ENCODE assay signal across 14 cellular contexts in the genomic region with DNA sequence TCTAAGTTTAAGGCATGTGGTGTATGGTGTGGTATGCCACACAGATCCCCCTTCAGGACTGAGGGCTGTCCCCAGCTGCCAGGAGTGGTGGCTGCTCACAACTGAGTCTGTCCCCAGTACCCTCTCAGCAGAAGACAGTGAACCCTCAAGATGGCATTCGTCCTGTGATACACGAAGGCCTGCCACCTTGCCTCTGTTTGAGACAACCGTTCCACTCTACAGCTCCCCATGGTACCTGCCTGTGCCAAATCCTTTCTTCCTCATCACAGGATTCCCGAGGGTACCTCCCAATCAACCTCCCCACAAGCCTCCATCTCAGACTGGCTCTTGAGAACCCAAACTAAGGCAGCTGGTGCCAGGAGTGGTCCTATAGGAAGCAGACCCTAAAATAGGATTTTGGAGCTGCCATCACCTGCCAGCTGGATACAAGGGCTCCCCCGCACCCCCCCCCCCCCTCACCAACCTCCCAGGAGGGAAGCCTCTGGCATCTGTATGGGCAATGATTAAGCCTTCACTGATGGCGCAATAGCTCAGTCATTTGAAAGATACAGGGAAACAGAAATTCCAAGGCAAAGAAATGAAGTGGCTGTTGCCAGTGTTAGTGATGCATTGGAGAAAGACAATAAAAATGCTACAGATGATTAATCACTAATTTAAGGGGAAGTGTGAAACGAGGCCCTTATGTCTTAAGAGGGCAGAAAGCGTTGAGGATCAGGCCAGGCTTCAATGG.
DNase-seq lines count a peak whose midpoint lies in the region; ATAC-seq lines count a peak whose summit lies in the region.
"Had no signal": no experiment of that assay in that cellular context is flagged by ENCODE, and none has a peak within 500 bp of the region (broad histone marks: within the 10 kb centered on the region; RNA-seq: fewer than 3 reads in every experiment).

No MANE protein-coding gene starts in this region.

- in situ Hi-C loops in GM23248 (cut with MboI): no loop called here

- H3K9me3 ChIP-seq in GM23248 (ENCODE audit: low read depth): no peaks in the 10 kb centered on the region

- no peaks in the 10 kb centered on the region for H3K4me1 ChIP-seq in GM23248 (ENCODE audit: insufficient read depth)

- no peak overlapping the region for H3K4me3 ChIP-seq in GM23248

- no peak overlapping the region for H2AFZ ChIP-seq in GM23248

- H3K36me3 ChIP-seq in GM23248 (ENCODE audit: low read depth): no peaks in the 10 kb centered on the region

- no peaks in the 10 kb centered on the region for H3K79me2 ChIP-seq in GM23248 (ENCODE audit: insufficient read depth)

- ATAC-seq in esophagus mucosa (peak; percentile 56), GM19467 (IDR thresholded peaks at IDR 0.05; ENCODE audit: unreplicated experiment) (no peak)
- ATAC-seq: left colon, natural killer cell had no signal

- no peaks in the 10 kb centered on the region for H3K27me3 ChIP-seq in GM23248 (replicated peaks; ENCODE audit: insufficient read depth)

- no peaks in the 10 kb centered on the region for H3F3A ChIP-seq in GM23248 (ENCODE audit: insufficient read depth)

- H3K9me2 ChIP-seq in GM23248 (ENCODE audit: insufficient read depth): no peaks in the 10 kb centered on the region

- no peak overlapping the region for H3K27ac ChIP-seq in GM23248

- no peak overlapping the region for H3K9ac ChIP-seq in GM23248

- DNase-seq in GM23248 (peak; percentile 18), RPMI7951 (ENCODE audit: low read depth) (peak; percentile 43), renal cortical epithelial cell (ENCODE audit: low read depth) (peak; percentile 93), NCI-H1436 treated with DMSO at 0.1 percent for 48 hours (lab: John Stamatoyannopoulos, UW) (no peak), cerebellar nuclear complex (lab: John Stamatoyannopoulos, UW) (no peak), medulla oblongata (ENCODE audit: extremely low spot score) (no peak)
- DNase-seq: activated CD4-positive, CD25-positive, alpha-beta regulatory T cell; amygdala; CD4-positive, alpha-beta memory T cell; Kasumi-1; natural killer cell had no signal

- H4K20me1 ChIP-seq in GM23248 (ENCODE audit: insufficient read depth): no peaks in the 10 kb centered on the region

- WGBS in GM23248 (ENCODE audit: low coverage in 1 of 2, low lambda C conversion rate in 2 of 2, missing lambda C conversion rate in 2 of 2), 2 experiments: 3 to 8% methylated on average over 8 of the region's 8 CpGs

- H3K4me2 ChIP-seq in GM23248 (ENCODE audit: unreplicated experiment): no peak overlapping the region

Comparison
In these comparisons a context has a peak if more than half of its experiments do, and no peak if none do; other contexts are left out.
1. DNase-seq: peak in GM23248 (single experiment), RPMI7951 (single experiment) and renal cortical epithelial cell (single experiment); none in NCI-H1436 treated with DMSO at 0.1 percent for 48 hours (single experiment), cerebellar nuclear complex (0 of 2) and medulla oblongata (single experiment).